1 cellular context compared by ENCODE assay signal in the genomic region with DNA sequence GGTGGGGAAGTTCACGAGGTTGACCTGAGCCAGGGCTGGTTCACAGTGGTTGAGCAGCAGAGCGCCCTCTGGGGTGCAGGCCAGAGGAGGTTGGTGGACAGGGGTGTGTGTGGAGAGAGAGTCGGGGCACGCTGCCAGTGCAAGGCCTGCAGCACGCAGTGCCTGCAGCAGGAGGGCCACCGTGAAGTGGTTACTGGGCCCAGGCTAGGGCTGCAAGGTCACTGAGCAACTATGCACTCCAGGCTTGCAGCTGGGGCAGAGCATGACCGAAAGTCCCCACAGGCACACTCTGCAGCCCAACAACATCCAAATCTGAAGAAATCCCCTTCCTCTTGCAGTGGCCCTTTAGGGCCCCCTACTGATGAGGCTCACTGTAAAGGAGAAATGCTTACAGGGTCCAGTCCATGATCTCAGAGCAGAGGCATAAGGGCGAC.
TF ChIP-seq lines count a peak whose summit lies in the region.

No MANE protein-coding gene starts in this region.

TF ChIP-seq in HepG2, 621 proteins besides CTCF, POLR2A, EP300 and RAD21 (continued from another document and continues in another):
- TF ChIP-seq, protein P1, sequence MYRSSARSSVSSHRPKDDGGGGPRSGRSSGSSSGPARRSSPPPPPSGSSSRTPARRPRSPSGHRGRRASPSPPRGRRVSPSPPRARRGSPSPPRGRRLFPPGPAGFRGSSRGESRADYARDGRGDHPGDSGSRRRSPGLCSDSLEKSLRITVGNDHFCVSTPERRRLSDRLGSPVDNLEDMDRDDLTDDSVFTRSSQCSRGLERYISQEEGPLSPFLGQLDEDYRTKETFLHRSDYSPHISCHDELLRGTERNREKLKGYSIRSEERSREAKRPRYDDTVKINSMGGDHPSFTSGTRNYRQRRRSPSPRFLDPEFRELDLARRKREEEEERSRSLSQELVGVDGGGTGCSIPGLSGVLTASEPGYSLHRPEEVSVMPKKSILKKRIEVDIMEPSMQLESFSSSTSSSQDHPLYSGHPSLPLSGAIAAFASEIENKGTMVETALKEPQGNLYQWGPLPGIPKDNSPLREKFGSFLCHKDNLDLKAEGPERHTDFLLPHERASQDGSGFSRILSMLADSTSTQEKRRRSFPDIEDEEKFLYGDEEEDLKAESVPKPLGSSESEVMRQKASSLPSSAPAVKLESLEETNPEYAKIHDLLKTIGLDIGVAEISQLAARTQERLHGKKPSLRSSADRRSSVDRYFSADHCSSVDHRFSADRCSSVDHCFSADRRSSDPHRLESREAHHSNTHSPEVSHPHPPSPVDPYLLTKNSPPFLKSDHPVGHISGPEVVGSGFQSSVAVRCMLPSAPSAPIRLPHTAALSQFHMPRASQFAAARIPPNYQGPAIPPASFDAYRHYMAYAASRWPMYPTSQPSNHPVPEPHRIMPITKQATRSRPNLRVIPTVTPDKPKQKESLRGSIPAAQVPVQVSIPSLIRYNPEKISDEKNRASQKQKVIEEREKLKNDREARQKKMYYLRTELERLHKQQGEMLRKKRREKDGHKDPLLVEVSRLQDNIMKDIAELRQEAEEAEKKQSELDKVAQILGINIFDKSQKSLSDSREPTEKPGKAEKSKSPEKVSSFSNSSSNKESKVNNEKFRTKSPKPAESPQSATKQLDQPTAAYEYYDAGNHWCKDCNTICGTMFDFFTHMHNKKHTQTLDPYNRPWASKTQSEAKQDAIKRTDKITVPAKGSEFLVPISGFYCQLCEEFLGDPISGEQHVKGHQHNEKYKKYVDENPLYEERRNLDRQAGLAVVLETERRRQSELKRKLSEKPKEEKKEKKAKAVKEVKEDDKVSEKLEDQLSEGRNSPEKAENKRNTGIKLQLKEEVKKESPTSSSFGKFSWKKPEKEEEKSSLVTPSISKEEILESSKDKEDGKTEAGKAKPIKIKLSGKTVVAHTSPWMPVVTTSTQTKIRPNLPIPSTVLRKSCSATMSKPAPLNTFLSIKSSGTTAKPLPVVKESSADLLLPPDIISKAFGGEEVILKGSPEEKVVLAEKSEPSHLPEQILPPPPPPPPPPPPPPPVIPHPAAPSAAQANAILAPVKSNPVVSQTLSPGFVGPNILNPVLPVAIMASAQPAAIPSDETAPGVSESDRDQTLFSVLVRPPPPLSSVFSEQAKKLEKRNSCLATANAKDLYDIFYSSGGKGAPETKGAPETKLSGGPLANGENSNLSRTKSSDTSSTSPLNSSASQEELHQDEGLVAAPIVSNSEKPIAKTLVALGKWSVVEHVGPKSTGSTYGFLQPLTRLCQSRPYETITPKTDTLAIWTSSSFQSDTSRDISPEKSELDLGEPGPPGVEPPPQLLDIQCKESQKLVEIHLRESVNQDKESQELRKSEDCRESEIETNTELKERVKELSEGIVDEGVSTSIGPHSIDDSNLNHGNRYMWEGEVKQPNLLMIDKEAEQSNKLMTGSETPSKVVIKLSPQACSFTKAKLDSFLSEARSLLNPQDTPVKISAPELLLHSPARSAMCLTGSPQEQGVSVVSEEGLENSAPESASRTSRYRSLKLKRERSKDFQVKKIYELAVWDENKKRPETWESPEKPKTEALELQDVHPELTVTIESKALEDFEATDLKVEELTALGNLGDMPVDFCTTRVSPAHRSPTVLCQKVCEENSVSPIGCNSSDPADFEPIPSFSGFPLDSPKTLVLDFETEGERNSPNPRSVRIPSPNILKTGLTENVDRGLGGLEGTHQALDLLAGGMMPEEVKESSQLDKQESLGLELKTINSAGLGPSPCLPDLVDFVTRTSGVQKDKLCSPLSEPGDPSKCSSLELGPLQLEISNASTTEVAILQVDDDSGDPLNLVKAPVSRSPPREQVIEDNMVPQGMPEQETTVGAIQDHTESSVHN (CRISPR knock-in tag; IDR thresholded peaks at IDR 0.05), result no peak
- TF ChIP-seq ZC3H13 (CRISPR knock-in tag; IDR thresholded peaks at IDR 0.05) (no peak), SATB2 (CRISPR knock-in tag; IDR thresholded peaks at IDR 0.05) (no peak), NFE2 (CRISPR knock-in tag; IDR thresholded peaks at IDR 0.05) (no peak), POGZ (CRISPR knock-in tag; IDR thresholded peaks at IDR 0.05) (no peak), REL (CRISPR knock-in tag; conservative IDR thresholded peaks at IDR 0.05) (no peak), MIXL1 (CRISPR knock-in tag; IDR thresholded peaks at IDR 0.05) (no peak), WIZ (CRISPR knock-in tag; IDR thresholded peaks at IDR 0.05) (no peak), LCORL (IDR thresholded peaks at IDR 0.05) (no peak), LCORL (CRISPR knock-in tag; IDR thresholded peaks at IDR 0.05) (0 out of 2 replicates have a peak, but pooled peaks have one; percentile 43), FOXO1 (CRISPR knock-in tag; IDR thresholded peaks at IDR 0.05) (peak; percentile 40; the same call in 1 of the 2 replicates), ZNF34 (CRISPR knock-in tag; IDR thresholded peaks at IDR 0.05; ENCODE audit: borderline replicate concordance) (no peak), ZNF331 (CRISPR knock-in tag; IDR thresholded peaks at IDR 0.05) (peak; percentile 52; the same call in 1 of the 2 replicates), MTA3 (CRISPR knock-in tag; IDR thresholded peaks at IDR 0.05) (no peak), ZNF772 (CRISPR knock-in tag; IDR thresholded peaks at IDR 0.05) (no peak), SP1 (IDR thresholded peaks at IDR 0.05) (no peak), SP1 (CRISPR knock-in tag; IDR thresholded peaks at IDR 0.05) (no peak), ZNF207 (IDR thresholded peaks at IDR 0.05; ENCODE audit: borderline replicate concordance) (no peak), MYC (CRISPR knock-in tag; IDR thresholded peaks at IDR 0.05; ENCODE audit: borderline replicate concordance) (peak; percentile 64; the same call in 1 of the 2 replicates), ZNF746 (CRISPR knock-in tag; IDR thresholded peaks at IDR 0.05) (no peak), ZNF629 (CRISPR knock-in tag; conservative IDR thresholded peaks at IDR 0.05) (no peak), FOSL2 (CRISPR knock-in tag; IDR thresholded peaks at IDR 0.05) (no peak), STAG1 (CRISPR knock-in tag; IDR thresholded peaks at IDR 0.05) (peak; percentile 64)
- TF ChIP-seq, protein P2, sequence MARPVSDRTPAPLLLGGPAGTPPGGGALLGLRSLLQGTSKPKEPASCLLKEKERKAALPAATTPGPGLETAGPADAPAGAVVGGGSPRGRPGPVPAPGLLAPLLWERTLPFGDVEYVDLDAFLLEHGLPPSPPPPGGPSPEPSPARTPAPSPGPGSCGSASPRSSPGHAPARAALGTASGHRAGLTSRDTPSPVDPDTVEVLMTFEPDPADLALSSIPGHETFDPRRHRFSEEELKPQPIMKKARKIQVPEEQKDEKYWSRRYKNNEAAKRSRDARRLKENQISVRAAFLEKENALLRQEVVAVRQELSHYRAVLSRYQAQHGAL (CRISPR knock-in tag; IDR thresholded peaks at IDR 0.05; ENCODE audit: not compliant biosample characterization), result no peak
- TF ChIP-seq, protein P3, sequence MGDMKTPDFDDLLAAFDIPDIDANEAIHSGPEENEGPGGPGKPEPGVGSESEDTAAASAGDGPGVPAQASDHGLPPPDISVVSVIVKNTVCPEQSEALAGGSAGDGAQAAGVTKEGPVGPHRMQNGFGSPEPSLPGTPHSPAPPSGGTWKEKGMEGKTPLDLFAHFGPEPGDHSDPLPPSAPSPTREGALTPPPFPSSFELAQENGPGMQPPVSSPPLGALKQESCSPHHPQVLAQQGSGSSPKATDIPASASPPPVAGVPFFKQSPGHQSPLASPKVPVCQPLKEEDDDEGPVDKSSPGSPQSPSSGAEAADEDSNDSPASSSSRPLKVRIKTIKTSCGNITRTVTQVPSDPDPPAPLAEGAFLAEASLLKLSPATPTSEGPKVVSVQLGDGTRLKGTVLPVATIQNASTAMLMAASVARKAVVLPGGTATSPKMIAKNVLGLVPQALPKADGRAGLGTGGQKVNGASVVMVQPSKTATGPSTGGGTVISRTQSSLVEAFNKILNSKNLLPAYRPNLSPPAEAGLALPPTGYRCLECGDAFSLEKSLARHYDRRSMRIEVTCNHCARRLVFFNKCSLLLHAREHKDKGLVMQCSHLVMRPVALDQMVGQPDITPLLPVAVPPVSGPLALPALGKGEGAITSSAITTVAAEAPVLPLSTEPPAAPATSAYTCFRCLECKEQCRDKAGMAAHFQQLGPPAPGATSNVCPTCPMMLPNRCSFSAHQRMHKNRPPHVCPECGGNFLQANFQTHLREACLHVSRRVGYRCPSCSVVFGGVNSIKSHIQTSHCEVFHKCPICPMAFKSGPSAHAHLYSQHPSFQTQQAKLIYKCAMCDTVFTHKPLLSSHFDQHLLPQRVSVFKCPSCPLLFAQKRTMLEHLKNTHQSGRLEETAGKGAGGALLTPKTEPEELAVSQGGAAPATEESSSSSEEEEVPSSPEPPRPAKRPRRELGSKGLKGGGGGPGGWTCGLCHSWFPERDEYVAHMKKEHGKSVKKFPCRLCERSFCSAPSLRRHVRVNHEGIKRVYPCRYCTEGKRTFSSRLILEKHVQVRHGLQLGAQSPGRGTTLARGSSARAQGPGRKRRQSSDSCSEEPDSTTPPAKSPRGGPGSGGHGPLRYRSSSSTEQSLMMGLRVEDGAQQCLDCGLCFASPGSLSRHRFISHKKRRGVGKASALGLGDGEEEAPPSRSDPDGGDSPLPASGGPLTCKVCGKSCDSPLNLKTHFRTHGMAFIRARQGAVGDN (CRISPR knock-in tag; IDR thresholded peaks at IDR 0.05), result peak; percentile 81
- TF ChIP-seq, protein P4, sequence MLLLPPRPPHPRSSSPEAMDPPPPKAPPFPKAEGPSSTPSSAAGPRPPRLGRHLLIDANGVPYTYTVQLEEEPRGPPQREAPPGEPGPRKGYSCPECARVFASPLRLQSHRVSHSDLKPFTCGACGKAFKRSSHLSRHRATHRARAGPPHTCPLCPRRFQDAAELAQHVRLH (CRISPR knock-in tag; IDR thresholded peaks at IDR 0.05; ENCODE audit: borderline replicate concordance, low read depth), result no peak
- TF ChIP-seq, protein P5, sequence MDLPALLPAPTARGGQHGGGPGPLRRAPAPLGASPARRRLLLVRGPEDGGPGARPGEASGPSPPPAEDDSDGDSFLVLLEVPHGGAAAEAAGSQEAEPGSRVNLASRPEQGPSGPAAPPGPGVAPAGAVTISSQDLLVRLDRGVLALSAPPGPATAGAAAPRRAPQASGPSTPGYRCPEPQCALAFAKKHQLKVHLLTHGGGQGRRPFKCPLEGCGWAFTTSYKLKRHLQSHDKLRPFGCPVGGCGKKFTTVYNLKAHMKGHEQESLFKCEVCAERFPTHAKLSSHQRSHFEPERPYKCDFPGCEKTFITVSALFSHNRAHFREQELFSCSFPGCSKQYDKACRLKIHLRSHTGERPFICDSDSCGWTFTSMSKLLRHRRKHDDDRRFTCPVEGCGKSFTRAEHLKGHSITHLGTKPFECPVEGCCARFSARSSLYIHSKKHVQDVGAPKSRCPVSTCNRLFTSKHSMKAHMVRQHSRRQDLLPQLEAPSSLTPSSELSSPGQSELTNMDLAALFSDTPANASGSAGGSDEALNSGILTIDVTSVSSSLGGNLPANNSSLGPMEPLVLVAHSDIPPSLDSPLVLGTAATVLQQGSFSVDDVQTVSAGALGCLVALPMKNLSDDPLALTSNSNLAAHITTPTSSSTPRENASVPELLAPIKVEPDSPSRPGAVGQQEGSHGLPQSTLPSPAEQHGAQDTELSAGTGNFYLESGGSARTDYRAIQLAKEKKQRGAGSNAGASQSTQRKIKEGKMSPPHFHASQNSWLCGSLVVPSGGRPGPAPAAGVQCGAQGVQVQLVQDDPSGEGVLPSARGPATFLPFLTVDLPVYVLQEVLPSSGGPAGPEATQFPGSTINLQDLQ (CRISPR knock-in tag; IDR thresholded peaks at IDR 0.05), result no peak
- TF ChIP-seq, protein P6, sequence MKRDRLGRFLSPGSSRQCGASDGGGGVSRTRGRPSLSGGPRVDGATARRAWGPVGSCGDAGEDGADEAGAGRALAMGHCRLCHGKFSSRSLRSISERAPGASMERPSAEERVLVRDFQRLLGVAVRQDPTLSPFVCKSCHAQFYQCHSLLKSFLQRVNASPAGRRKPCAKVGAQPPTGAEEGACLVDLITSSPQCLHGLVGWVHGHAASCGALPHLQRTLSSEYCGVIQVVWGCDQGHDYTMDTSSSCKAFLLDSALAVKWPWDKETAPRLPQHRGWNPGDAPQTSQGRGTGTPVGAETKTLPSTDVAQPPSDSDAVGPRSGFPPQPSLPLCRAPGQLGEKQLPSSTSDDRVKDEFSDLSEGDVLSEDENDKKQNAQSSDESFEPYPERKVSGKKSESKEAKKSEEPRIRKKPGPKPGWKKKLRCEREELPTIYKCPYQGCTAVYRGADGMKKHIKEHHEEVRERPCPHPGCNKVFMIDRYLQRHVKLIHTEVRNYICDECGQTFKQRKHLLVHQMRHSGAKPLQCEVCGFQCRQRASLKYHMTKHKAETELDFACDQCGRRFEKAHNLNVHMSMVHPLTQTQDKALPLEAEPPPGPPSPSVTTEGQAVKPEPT (CRISPR knock-in tag; IDR thresholded peaks at IDR 0.05; ENCODE audit: low read depth), result 0 out of 2 replicates have a peak, but pooled peaks have one; percentile 37
- TF ChIP-seq, protein P7, sequence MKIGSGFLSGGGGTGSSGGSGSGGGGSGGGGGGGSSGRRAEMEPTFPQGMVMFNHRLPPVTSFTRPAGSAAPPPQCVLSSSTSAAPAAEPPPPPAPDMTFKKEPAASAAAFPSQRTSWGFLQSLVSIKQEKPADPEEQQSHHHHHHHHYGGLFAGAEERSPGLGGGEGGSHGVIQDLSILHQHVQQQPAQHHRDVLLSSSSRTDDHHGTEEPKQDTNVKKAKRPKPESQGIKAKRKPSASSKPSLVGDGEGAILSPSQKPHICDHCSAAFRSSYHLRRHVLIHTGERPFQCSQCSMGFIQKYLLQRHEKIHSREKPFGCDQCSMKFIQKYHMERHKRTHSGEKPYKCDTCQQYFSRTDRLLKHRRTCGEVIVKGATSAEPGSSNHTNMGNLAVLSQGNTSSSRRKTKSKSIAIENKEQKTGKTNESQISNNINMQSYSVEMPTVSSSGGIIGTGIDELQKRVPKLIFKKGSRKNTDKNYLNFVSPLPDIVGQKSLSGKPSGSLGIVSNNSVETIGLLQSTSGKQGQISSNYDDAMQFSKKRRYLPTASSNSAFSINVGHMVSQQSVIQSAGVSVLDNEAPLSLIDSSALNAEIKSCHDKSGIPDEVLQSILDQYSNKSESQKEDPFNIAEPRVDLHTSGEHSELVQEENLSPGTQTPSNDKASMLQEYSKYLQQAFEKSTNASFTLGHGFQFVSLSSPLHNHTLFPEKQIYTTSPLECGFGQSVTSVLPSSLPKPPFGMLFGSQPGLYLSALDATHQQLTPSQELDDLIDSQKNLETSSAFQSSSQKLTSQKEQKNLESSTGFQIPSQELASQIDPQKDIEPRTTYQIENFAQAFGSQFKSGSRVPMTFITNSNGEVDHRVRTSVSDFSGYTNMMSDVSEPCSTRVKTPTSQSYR (CRISPR knock-in tag; IDR thresholded peaks at IDR 0.05; ENCODE audit: borderline replicate concordance), result no peak
- TF ChIP-seq, protein P8, sequence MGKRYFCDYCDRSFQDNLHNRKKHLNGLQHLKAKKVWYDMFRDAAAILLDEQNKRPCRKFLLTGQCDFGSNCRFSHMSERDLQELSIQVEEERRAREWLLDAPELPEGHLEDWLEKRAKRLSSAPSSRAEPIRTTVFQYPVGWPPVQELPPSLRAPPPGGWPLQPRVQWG (CRISPR knock-in tag; IDR thresholded peaks at IDR 0.05; ENCODE audit: borderline replicate concordance, low read depth), result no peak
- TF ChIP-seq, protein P9, sequence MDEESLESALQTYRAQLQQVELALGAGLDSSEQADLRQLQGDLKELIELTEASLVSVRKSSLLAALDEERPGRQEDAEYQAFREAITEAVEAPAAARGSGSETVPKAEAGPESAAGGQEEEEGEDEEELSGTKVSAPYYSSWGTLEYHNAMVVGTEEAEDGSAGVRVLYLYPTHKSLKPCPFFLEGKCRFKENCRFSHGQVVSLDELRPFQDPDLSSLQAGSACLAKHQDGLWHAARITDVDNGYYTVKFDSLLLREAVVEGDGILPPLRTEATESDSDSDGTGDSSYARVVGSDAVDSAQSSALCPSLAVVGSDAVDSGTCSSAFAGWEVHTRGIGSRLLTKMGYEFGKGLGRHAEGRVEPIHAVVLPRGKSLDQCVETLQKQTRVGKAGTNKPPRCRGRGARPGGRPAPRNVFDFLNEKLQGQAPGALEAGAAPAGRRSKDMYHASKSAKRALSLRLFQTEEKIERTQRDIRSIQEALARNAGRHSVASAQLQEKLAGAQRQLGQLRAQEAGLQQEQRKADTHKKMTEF (CRISPR knock-in tag; IDR thresholded peaks at IDR 0.05), result 0 out of 2 replicates have a peak, but pooled peaks have one; percentile 33
